ENCODE assay signal across 19 cellular contexts in the genomic region with DNA sequence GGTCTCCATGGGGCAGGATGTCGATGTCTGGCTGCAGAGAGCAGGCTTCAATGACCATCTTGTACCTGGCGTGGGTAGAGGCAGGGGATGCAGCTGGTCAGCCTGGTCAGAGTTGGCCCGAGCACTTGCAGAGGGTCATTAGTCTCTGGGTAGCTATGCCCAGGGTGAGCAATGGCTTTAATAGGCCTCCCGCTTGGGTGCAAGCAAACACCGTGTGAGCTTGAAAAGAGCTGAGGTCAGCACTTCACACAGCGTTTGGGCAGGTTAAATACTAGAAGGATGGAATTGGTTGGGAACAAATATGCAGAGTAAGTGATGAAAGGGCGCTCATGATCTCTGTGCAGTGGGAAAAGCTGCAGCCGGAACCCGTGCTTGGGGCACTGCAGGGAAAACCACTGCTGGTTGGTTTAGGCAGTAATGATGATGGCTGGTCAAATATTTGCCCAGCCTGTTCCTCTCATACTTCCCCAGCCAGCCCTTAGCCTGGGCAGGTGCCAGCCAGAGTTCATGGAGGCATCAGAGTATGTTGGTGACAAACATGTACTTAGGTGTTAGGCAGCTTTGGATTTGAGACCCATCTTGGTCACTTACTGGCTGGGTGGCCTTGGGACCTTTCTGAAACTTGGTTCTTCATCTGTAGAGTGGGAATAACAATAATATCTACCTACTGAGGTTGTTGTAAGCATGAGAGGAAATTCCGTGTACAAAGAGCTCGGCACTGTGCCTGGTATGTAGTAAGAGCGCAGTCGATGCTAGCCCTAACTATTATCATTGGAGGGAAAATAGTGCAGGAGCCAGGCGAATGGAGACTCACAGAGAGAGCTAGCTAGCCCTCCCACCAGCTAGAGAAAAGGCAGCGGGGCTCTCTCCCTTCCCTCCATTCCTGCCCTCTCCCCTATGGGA. TPM values are rescaled to one million over a fixed set of nuclear protein-coding genes. Genes with fewer than 3 reads are reported as not detected.
A peak's percentile ranks its signal among the peaks of the same experiment; 100 is the strongest.
DNase-seq lines count a peak whose midpoint lies in the region; ATAC-seq, FAIRE-seq and TF ChIP-seq lines count a peak whose summit lies in the region.
"Had no signal": no experiment of that assay in that cellular context is flagged by ENCODE, and none has a peak within 500 bp of the region (broad histone marks: within the 10 kb centered on the region; RNA-seq: fewer than 3 reads in every experiment).

No MANE protein-coding gene starts in this region.

- TF ChIP-seq CTCF in colonic mucosa (IDR thresholded peaks at IDR 0.05) (no peak), Caco-2 (IDR thresholded peaks at IDR 0.05; ENCODE audit: insufficient read depth in 1 of 2, low read depth in 1 of 2, low read length in 1 of 2, severe bottlenecking in 1 of 2, unreplicated experiment in 1 of 2) (no peak)

- peak; percentile 20 for DNase-seq in SIG-M5 treated with dmso at 0.1 percent for 504 hours (lab: John Stamatoyannopoulos, UW; ENCODE audit: unreplicated experiment)
- DNase-seq in SIG-M5 (lab: John Stamatoyannopoulos, UW), result no peak
- DNase-seq in NCI-H2081 treated with DMSO at 0.1 percent for 48 hours (lab: John Stamatoyannopoulos, UW), result peak; percentile 90
- DNase-seq in colonic mucosa, result peak; percentile 83
- peak; percentile 55 for DNase-seq in small intestine
- no peak for DNase-seq in Caco-2
- DNase-seq: activated CD4-positive, CD25-positive, alpha-beta regulatory T cell; CD8-positive, alpha-beta memory T cell; erythroblast; head of caudate nucleus; naive thymus-derived CD8-positive, alpha-beta T cell; NCI-H1694 had no signal

- no peak for FAIRE-seq in small intestine (lab: Jason Lieb, UNC)
- FAIRE-seq: A204.1, colon, GM18507 had no signal

- no peak overlapping the region for H3K9ac ChIP-seq in colonic mucosa (ENCODE audit: low read depth in 2 of 2, low read length in 2 of 2)

- no TSS peak for BruUV-seq in Caco-2 (replicated peaks; lab: Mats Ljungman, UMichigan)

- no peak overlapping the region for H3K4me3 Mint-ChIP-seq in Caco-2 (ENCODE audit: unreplicated experiment)
- H3K4me3 Mint-ChIP-seq: CD8-positive, alpha-beta memory T cell; stimulated activated naive CD8-positive, alpha-beta T cell treated with anti-CD3 and anti-CD28 coated beads, Interleukin-15, Interleukin-2, amounts not matched to agents 100 ng/mL and 50 ng/mL, for 24 hours had no signal

- H3K36me3 ChIP-seq in colonic mucosa (no peaks in the 10 kb centered on the region), small intestine (ENCODE audit: control insufficient read depth in 2 of 2, insufficient read depth in 2 of 2, low read length in 2 of 2) (no peaks in the 10 kb centered on the region), Caco-2 (ENCODE audit: control insufficient read depth, insufficient read depth, low read length) (no peaks in the 10 kb centered on the region)

- H3K36me3 Mint-ChIP-seq in Caco-2 (ENCODE audit: insufficient read depth, unreplicated experiment), result no peaks in the 10 kb centered on the region
- H3K36me3 Mint-ChIP-seq: CD8-positive, alpha-beta memory T cell; naive thymus-derived CD8-positive, alpha-beta T cell had no signal

- no peaks in the 10 kb centered on the region for H3K4me1 ChIP-seq in colonic mucosa
- H3K4me1 ChIP-seq in small intestine (ENCODE audit: control insufficient read depth in 2 of 2, insufficient read depth in 1 of 2, low read depth in 1 of 2, low read length in 1 of 2), result no peaks in the 10 kb centered on the region
- no peaks in the 10 kb centered on the region for H3K4me1 ChIP-seq in Caco-2

- CTCF ChIA-PET in Caco-2 (lab: Charles Lee), result interaction anchor here (0.6 to 1.4 kb wide), 4 partner anchors 17 to 80 kb away, joined by 3 to 4 read pairs (median 4); no protein-coding TSS in a partner anchor

- WGBS in small intestine, 3 donors, result 65 to 79% (median 71%) methylated on average over 15 of the region's 15 CpGs

- POLR2A ChIA-PET in Caco-2 (lab: Charles Lee), result no interaction called here

- H3K27me3 ChIP-seq in colonic mucosa (no peaks in the 10 kb centered on the region), small intestine (ENCODE audit: control insufficient read depth in 2 of 2, insufficient read depth in 2 of 2, low read length in 2 of 2) (no peaks in the 10 kb centered on the region), Caco-2 (replicated peaks; ENCODE audit: control insufficient read depth, insufficient read depth, low read length) (no peaks in the 10 kb centered on the region)

- ATAC-seq in GM19351 (IDR thresholded peaks at IDR 0.05; ENCODE audit: unreplicated experiment), result no peak
- ATAC-seq in HG03108 (IDR thresholded peaks at IDR 0.05; ENCODE audit: unreplicated experiment), result no peak
- ATAC-seq: naive thymus-derived CD8-positive, alpha-beta T cell; SK-N-SH treated with all-trans-retinoic acid at 6 μM for 48 hours had no signal

- intact Hi-C loops in colonic mucosa (cut with DNase I), result no loop called here
- intact Hi-C loops in Caco-2 (cut with micrococcal nuclease; ENCODE audit: unreplicated experiment), result no loop called here

- no peak overlapping the region for H3K27ac Mint-ChIP-seq in Caco-2 (ENCODE audit: unreplicated experiment)
- H3K27ac Mint-ChIP-seq: CD8-positive, alpha-beta memory T cell; naive thymus-derived CD8-positive, alpha-beta T cell; stimulated activated naive CD8-positive, alpha-beta T cell treated with anti-CD3 and anti-CD28 coated beads, Interleukin-15, Interleukin-2, amounts not matched to agents 100 ng/mL and 50 ng/mL, for 24 hours had no signal

- H3K9me3 ChIP-seq in colonic mucosa (no peaks in the 10 kb centered on the region), small intestine (ENCODE audit: control insufficient read depth, low read depth) (no peaks in the 10 kb centered on the region), Caco-2 (no peaks in the 10 kb centered on the region)

- peaks cover 25% of the 10 kb centered on the region for H3K27me3 Mint-ChIP-seq in Caco-2 (ENCODE audit: insufficient read depth, unreplicated experiment)

- H3K4me1 Mint-ChIP-seq in Caco-2 (ENCODE audit: low read depth, unreplicated experiment), result peaks cover 4% of the 10 kb centered on the region

- H3K9me3 Mint-ChIP-seq in Caco-2 (ENCODE audit: unreplicated experiment), result no peaks in the 10 kb centered on the region
- H3K9me3 Mint-ChIP-seq: CD8-positive, alpha-beta memory T cell; naive thymus-derived CD8-positive, alpha-beta T cell; stimulated activated naive CD8-positive, alpha-beta T cell treated with anti-CD3 and anti-CD28 coated beads, Interleukin-15, Interleukin-2, amounts not matched to agents 100 ng/mL and 50 ng/mL, for 24 hours had no signal

- H3K27ac ChIP-seq in colonic mucosa (no peak overlapping the region), small intestine (ENCODE audit: low read depth in 1 of 2, low read length in 1 of 2) (no peak overlapping the region)

- H3K4me3 ChIP-seq in colonic mucosa (no peak overlapping the region), small intestine (ENCODE audit: low read depth in 1 of 2, low read length in 2 of 2) (no peak overlapping the region), Caco-2 (ENCODE audit: low read depth, low read length) (no peak overlapping the region)

RNA-seq across cellular contexts. Expression of a gene that starts 25.2 kb away (rescaled TPM):
- 1 to 10 TPM; 1.4 to 2.9 TPM for total RNA-seq in colonic mucosa
- polyA plus RNA-seq in small intestine, result 1 to 10 TPM in 1 of 3 donors, not detected in 2; 1.9 TPM
- 2.3 and 3.4 TPM in 2 replicates for total RNA-seq in Caco-2 (2022)
- polyA plus RNA-seq: naive thymus-derived CD8-positive, alpha-beta T cell had no signal

Comparison
In these comparisons a context has a peak if more than half of its experiments do, and no peak if none do; other contexts are left out.
1. DNase-seq: peak in SIG-M5 treated with dmso at 0.1 percent for 504 hours (single experiment), NCI-H2081 treated with DMSO at 0.1 percent for 48 hours (single experiment), colonic mucosa (single experiment) and small intestine (single experiment); none in SIG-M5 (single experiment) and Caco-2 (0 of 2).